In the genomic region with DNA sequence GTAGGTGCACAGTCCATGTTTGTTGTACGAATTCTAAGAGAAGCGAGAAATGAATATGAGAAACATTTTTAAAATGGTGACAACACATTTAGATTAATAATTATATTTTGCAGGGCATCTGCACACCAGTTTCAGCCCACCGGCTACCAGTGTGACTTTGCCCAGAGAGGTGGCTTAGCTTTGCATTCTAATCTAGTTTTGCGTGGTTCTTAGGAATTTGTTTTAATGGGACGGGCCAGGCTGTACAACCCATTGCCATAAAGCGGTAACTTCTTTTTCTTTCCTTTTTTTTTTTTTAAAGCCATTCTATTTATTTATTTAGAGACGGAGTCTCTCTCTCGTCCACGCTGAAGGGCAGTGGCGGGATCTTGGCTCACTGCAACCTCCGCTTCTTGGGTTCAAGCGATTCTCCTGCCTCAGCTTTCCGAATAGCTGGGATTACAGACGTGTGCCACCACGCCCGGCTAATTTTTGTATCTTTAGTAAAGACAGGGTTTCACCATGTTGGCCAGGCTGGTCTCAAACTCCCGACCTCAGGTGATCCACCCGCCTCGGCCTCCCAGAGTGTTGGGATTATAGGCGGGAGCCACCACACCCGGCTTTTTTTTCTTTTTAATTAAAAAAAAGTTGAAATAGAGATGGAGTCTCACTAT, we compare ENCODE assay signal across 1 cellular context.
TF ChIP-seq lines count a peak whose summit lies in the region.

No MANE protein-coding gene starts in this region.

TF ChIP-seq in IMR-90, 13 proteins besides CTCF, POLR2A, EP300 and RAD21:
- TF ChIP-seq, protein P1, sequence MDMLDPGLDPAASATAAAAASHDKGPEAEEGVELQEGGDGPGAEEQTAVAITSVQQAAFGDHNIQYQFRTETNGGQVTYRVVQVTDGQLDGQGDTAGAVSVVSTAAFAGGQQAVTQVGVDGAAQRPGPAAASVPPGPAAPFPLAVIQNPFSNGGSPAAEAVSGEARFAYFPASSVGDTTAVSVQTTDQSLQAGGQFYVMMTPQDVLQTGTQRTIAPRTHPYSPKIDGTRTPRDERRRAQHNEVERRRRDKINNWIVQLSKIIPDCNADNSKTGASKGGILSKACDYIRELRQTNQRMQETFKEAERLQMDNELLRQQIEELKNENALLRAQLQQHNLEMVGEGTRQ (IDR thresholded peaks at IDR 0.05; ENCODE audit: low read depth, low read length) = no peak
- no peak for TF ChIP-seq NFE2L2 (IDR thresholded peaks at IDR 0.05; ENCODE audit: low read depth, low read length)
- no peak for TF ChIP-seq MXI1 (IDR thresholded peaks at IDR 0.05; ENCODE audit: borderline replicate concordance, low read depth, low read length)
- TF ChIP-seq RFX5 (IDR thresholded peaks at IDR 0.05; ENCODE audit: low read depth, low read length) = no peak
- no peak for TF ChIP-seq MAZ (IDR thresholded peaks at IDR 0.05; ENCODE audit: borderline replicate concordance, low read depth, low read length)
- no peak for TF ChIP-seq SMC3 (IDR thresholded peaks at IDR 0.05; ENCODE audit: low read depth, low read length)
- TF ChIP-seq MAFK (IDR thresholded peaks at IDR 0.05; ENCODE audit: low read depth, low read length) = no peak
- TF ChIP-seq CEBPB (IDR thresholded peaks at IDR 0.05; ENCODE audit: low read depth, low read length) = no peak
TF ChIP-seq in IMR-90: peak in this region for 0.
